1 cellular context compared by ENCODE assay signal in the genomic region with DNA sequence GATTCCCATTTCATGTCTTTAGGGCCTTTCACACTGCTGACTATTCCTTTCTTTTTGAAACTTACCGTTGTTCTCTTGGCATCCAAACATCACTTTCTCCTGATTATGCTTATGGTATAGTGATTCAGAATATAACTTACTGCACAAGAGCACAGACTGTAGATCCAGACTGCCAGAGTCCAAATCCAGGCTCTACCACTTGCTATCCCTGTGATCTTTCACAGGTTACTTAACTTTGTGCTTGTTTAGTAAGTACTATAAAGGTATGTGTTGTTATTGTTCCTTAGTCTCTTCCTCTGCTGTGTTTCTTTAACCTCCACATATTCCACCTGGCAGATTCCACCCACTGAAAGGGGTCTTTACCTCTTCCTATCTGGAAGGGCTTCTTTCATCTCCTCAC.
TF ChIP-seq lines count a peak whose summit lies in the region.

No MANE protein-coding gene starts in this region.

TF ChIP-seq in GM23338, 12 proteins besides CTCF, POLR2A, EP300 and RAD21 (continued from another document):
- TF ChIP-seq, protein P1, sequence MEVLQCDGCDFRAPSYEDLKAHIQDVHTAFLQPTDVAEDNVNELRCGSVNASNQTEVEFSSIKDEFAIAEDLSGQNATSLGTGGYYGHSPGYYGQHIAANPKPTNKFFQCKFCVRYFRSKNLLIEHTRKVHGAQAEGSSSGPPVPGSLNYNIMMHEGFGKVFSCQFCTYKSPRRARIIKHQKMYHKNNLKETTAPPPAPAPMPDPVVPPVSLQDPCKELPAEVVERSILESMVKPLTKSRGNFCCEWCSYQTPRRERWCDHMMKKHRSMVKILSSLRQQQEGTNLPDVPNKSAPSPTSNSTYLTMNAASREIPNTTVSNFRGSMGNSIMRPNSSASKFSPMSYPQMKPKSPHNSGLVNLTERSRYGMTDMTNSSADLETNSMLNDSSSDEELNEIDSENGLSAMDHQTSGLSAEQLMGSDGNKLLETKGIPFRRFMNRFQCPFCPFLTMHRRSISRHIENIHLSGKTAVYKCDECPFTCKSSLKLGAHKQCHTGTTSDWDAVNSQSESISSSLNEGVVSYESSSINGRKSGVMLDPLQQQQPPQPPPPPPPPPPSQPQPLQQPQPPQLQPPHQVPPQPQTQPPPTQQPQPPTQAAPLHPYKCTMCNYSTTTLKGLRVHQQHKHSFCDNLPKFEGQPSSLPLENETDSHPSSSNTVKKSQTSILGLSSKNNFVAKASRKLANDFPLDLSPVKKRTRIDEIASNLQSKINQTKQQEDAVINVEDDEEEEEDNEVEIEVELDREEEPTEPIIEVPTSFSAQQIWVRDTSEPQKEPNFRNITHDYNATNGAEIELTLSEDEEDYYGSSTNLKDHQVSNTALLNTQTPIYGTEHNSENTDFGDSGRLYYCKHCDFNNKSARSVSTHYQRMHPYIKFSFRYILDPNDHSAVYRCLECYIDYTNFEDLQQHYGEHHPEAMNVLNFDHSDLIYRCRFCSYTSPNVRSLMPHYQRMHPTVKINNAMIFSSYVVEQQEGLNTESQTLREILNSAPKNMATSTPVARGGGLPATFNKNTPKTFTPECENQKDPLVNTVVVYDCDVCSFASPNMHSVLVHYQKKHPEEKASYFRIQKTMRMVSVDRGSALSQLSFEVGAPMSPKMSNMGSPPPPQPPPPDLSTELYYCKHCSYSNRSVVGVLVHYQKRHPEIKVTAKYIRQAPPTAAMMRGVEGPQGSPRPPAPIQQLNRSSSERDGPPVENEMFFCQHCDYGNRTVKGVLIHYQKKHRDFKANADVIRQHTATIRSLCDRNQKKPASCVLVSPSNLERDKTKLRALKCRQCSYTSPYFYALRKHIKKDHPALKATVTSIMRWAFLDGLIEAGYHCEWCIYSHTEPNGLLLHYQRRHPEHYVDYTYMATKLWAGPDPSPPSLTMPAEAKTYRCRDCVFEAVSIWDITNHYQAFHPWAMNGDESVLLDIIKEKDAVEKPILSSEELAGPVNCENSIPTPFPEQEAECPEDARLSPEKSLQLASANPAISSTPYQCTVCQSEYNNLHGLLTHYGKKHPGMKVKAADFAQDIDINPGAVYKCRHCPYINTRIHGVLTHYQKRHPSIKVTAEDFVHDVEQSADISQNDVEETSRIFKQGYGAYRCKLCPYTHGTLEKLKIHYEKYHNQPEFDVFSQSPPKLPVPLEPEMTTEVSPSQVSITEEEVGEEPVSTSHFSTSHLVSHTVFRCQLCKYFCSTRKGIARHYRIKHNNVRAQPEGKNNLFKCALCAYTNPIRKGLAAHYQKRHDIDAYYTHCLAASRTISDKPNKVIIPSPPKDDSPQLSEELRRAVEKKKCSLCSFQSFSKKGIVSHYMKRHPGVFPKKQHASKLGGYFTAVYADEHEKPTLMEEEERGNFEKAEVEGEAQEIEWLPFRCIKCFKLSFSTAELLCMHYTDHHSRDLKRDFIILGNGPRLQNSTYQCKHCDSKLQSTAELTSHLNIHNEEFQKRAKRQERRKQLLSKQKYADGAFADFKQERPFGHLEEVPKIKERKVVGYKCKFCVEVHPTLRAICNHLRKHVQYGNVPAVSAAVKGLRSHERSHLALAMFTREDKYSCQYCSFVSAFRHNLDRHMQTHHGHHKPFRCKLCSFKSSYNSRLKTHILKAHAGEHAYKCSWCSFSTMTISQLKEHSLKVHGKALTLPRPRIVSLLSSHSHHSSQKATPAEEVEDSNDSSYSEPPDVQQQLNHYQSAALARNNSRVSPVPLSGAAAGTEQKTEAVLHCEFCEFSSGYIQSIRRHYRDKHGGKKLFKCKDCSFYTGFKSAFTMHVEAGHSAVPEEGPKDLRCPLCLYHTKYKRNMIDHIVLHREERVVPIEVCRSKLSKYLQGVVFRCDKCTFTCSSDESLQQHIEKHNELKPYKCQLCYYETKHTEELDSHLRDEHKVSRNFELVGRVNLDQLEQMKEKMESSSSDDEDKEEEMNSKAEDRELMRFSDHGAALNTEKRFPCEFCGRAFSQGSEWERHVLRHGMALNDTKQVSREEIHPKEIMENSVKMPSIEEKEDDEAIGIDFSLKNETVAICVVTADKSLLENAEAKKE (CRISPR knock-in tag; IDR thresholded peaks at IDR 0.05): no peak
- no peak for TF ChIP-seq ZNF114 (CRISPR knock-in tag; IDR thresholded peaks at IDR 0.05)
- TF ChIP-seq ZNF331 (CRISPR knock-in tag; IDR thresholded peaks at IDR 0.05; ENCODE audit: low read depth): no peak
- TF ChIP-seq, protein P2, sequence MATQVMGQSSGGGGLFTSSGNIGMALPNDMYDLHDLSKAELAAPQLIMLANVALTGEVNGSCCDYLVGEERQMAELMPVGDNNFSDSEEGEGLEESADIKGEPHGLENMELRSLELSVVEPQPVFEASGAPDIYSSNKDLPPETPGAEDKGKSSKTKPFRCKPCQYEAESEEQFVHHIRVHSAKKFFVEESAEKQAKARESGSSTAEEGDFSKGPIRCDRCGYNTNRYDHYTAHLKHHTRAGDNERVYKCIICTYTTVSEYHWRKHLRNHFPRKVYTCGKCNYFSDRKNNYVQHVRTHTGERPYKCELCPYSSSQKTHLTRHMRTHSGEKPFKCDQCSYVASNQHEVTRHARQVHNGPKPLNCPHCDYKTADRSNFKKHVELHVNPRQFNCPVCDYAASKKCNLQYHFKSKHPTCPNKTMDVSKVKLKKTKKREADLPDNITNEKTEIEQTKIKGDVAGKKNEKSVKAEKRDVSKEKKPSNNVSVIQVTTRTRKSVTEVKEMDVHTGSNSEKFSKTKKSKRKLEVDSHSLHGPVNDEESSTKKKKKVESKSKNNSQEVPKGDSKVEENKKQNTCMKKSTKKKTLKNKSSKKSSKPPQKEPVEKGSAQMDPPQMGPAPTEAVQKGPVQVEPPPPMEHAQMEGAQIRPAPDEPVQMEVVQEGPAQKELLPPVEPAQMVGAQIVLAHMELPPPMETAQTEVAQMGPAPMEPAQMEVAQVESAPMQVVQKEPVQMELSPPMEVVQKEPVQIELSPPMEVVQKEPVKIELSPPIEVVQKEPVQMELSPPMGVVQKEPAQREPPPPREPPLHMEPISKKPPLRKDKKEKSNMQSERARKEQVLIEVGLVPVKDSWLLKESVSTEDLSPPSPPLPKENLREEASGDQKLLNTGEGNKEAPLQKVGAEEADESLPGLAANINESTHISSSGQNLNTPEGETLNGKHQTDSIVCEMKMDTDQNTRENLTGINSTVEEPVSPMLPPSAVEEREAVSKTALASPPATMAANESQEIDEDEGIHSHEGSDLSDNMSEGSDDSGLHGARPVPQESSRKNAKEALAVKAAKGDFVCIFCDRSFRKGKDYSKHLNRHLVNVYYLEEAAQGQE (IDR thresholded peaks at IDR 0.05; ENCODE audit: unreplicated experiment): no peak
- TF ChIP-seq JUNB (IDR thresholded peaks at IDR 0.05; ENCODE audit: unreplicated experiment): no peak
- no peak for TF ChIP-seq NANOG (IDR thresholded peaks at IDR 0.05; ENCODE audit: borderline replicate concordance)
- no peak for TF ChIP-seq CREB1 (CRISPR knock-in tag; IDR thresholded peaks at IDR 0.05; ENCODE audit: low read depth)
TF ChIP-seq in GM23338: peak in this region for 0.
